35 cellular contexts compared by ENCODE assay signal in genomic region chr11:34647532-34647931, GRCh38. TPM values are rescaled to one million over a fixed set of nuclear protein-coding genes. Genes with fewer than 3 reads are reported as not detected.
DNase-seq lines count a peak whose midpoint lies in the region; FAIRE-seq and TF ChIP-seq lines count a peak whose summit lies in the region.
"Had no signal": no experiment of that assay in that cellular context is flagged by ENCODE, and none has a peak within 500 bp of the region (broad histone marks: within the 10 kb centered on the region; RNA-seq: fewer than 3 reads in every experiment).

No MANE protein-coding gene starts in this region.

- TF ChIP-seq POLR2A in prostate gland (IDR thresholded peaks at IDR 0.05), result no peak

- peaks cover 25% of the 10 kb centered on the region for H3K4me1 ChIP-seq in prostate gland (replicated peaks)
- H3K4me1 ChIP-seq: ascending aorta, left ventricle myocardium inferior had no signal

- CTCF ChIA-PET in Calu3 (lab: Charles Lee), result no interaction called here

- H3K27me3 ChIP-seq in prostate gland (replicated peaks; ENCODE audit: insufficient read depth), result no peaks in the 10 kb centered on the region
- H3K27me3 ChIP-seq: ascending aorta, SJSA1 had no signal

- no peaks in the 10 kb centered on the region for H3K9me3 ChIP-seq in prostate gland
- H3K9me3 ChIP-seq: ascending aorta, left ventricle myocardium inferior, SJSA1 had no signal

- H3K27ac ChIP-seq in epithelial cell of prostate (peak overlapping the region; percentile 99), prostate gland (peak overlapping the region; percentile 69 to 90)
- H3K27ac ChIP-seq: ascending aorta, coronary artery, HL-60, left ventricle myocardium inferior, SJSA1, WERI-Rb-1 had no signal

- BruUV-seq in Calu3 (replicated peaks; lab: Mats Ljungman, UMichigan), result no TSS peak

- DNase-seq in Calu3, result no peak
- no peak for DNase-seq in HFFc6
- DNase-seq in epithelial cell of prostate (ENCODE audit: low read depth, low spot score), result no peak
- DNase-seq in prostate gland (ENCODE audit: low spot score), result no peak
- no peak for DNase-seq in anterior cingulate cortex (lab: John Stamatoyannopoulos, UW)
- DNase-seq in stimulated activated CD4-positive, alpha-beta T cell treated with anti-CD3 and anti-CD28 coated beads, Interleukin-1b, Interleukin-23, amount 100 ng/mL, for 48 hours, result no peak
- no peak for DNase-seq in HTR-8/SVneo (ENCODE audit: insufficient read length, low spot score)
- DNase-seq: activated CD4-positive, alpha-beta T cell treated with anti-CD3 and anti-CD28 coated beads, Interleukin-2, amount 10 ng/mL, durations not matched to agents 24 days and 14 days; activated gamma-delta T cell treated with Interleukin-2 at 50 U/mL for 16 hours; activated naive CD8-positive, alpha-beta T cell treated with anti-CD3 and anti-CD28 coated beads, Interleukin-2, amount 10 ng/mL, durations not matched to agents 7 days and 5 days; activated T-cell treated with anti-CD3 and anti-CD28 coated beads, Interleukin-2, amount 50 U/mL, for 4 hours; caudate nucleus; CD4-positive, CD25-positive, alpha-beta regulatory T cell; effector CD8-positive, alpha-beta T cell; head of caudate nucleus; islet precursor cell; Karpas-422; left ventricle myocardium inferior; naive B cell; NCI-H1436 treated with DMSO at 0.1 percent for 48 hours; NCI-H345; NCI-H748 treated with DMSO at 0.1 percent for 48 hours; RPMI8226; stimulated activated CD4-positive, alpha-beta T cell treated with anti-CD3 and anti-CD28 coated beads, Interleukin-4, amount 100 ng/mL, for 24 hours; T1000; trophoblast cell; WERI-Rb-1 had no signal

- H3K9me3 Mint-ChIP-seq in Calu3 (ENCODE audit: low read depth, unreplicated experiment) (no peaks in the 10 kb centered on the region), HFFc6 (no peaks in the 10 kb centered on the region)
- H3K9me3 Mint-ChIP-seq: activated CD4-positive, alpha-beta T cell treated with anti-CD3 and anti-CD28 coated beads, Interleukin-2, amount 10 ng/mL, durations not matched to agents 24 days and 14 days; activated naive CD8-positive, alpha-beta T cell treated with anti-CD3 and anti-CD28 coated beads, Interleukin-2, amount 10 ng/mL, durations not matched to agents 7 days and 5 days; activated T-cell treated with anti-CD3 and anti-CD28 coated beads, Interleukin-2, amount 50 U/mL, for 4 hours had no signal

- FAIRE-seq in HTR-8/SVneo (lab: Jason Lieb, UNC), result no peak
- FAIRE-seq: D721Med, H54 had no signal

- peaks cover 94% of the 10 kb centered on the region for H3K4me1 Mint-ChIP-seq in Calu3 (ENCODE audit: low read depth, unreplicated experiment)
- peaks cover 74% of the 10 kb centered on the region for H3K4me1 Mint-ChIP-seq in HFFc6 (ENCODE audit: low read depth)

- H3K27me3 Mint-ChIP-seq in Calu3 (ENCODE audit: unreplicated experiment) (no peaks in the 10 kb centered on the region), HFFc6 (ENCODE audit: insufficient read depth) (peaks cover 3% of the 10 kb centered on the region)
- H3K27me3 Mint-ChIP-seq: naive B cell, progenitor cell of endocrine pancreas had no signal

- H3K36me3 ChIP-seq in prostate gland, result peaks cover 0 to 2% of the 10 kb centered on the region in 2 donors
- H3K36me3 ChIP-seq: ascending aorta, left ventricle myocardium inferior, SJSA1, WERI-Rb-1 had no signal

- peak overlapping the region; percentile 62 for H3K27ac Mint-ChIP-seq in Calu3 (ENCODE audit: unreplicated experiment)
- peak overlapping the region; percentile 71 for H3K27ac Mint-ChIP-seq in HFFc6
- H3K27ac Mint-ChIP-seq: activated CD4-positive, alpha-beta T cell treated with anti-CD3 and anti-CD28 coated beads, Interleukin-2, amount 10 ng/mL, durations not matched to agents 24 days and 14 days; activated naive CD8-positive, alpha-beta T cell treated with anti-CD3 and anti-CD28 coated beads, Interleukin-2, amount 10 ng/mL, durations not matched to agents 7 days and 5 days; naive B cell; progenitor cell of endocrine pancreas had no signal

- WGBS in prostate gland, result 76% methylated on average over 3 of the region's 3 CpGs

- H3K36me3 Mint-ChIP-seq in Calu3 (ENCODE audit: insufficient read depth, unreplicated experiment) (peaks cover 100% of the 10 kb centered on the region), HFFc6 (ENCODE audit: low read depth) (peaks cover 6% of the 10 kb centered on the region)
- H3K36me3 Mint-ChIP-seq: activated naive CD8-positive, alpha-beta T cell treated with anti-CD3 and anti-CD28 coated beads, Interleukin-2, amount 10 ng/mL, durations not matched to agents 7 days and 5 days; CD4-positive, CD25-positive, alpha-beta regulatory T cell; naive B cell had no signal

- intact Hi-C loops in Calu3 (cut with micrococcal nuclease; ENCODE audit: unreplicated experiment) (no loop called here), prostate gland (cut with DNase I) (no loop called here)

- H3K4me3 ChIP-seq in prostate gland, result no peak overlapping the region
- H3K4me3 ChIP-seq: ascending aorta, coronary artery, left ventricle myocardium inferior, SJSA1 had no signal

- no peak overlapping the region for H3K4me3 Mint-ChIP-seq in Calu3 (ENCODE audit: low read depth, unreplicated experiment)
- no peak overlapping the region for H3K4me3 Mint-ChIP-seq in HFFc6
- H3K4me3 Mint-ChIP-seq: activated CD4-positive, alpha-beta T cell treated with anti-CD3 and anti-CD28 coated beads, Interleukin-2, amount 10 ng/mL, durations not matched to agents 24 days and 14 days; activated naive CD8-positive, alpha-beta T cell treated with anti-CD3 and anti-CD28 coated beads, Interleukin-2, amount 10 ng/mL, durations not matched to agents 7 days and 5 days; activated T-cell treated with anti-CD3 and anti-CD28 coated beads, Interleukin-2, amount 50 U/mL, for 4 hours; CD4-positive, CD25-positive, alpha-beta regulatory T cell; naive B cell had no signal

- TF ChIP-seq CTCF in Calu3 (IDR thresholded peaks at IDR 0.05; ENCODE audit: unreplicated experiment), result no peak
- no peak for TF ChIP-seq CTCF in HFFc6 (IDR thresholded peaks at IDR 0.05)
- no peak for TF ChIP-seq CTCF in prostate gland (IDR thresholded peaks at IDR 0.05)

RNA-seq across cellular contexts. Expression of gene EHF, which starts 26.6 kb away (rescaled TPM):
- total RNA-seq in Calu3 (2022), result 286 and 299 TPM in 2 replicates
- under 1 TPM in 1 of 6 experiments, not detected in 5; 0.09 TPM for total RNA-seq in HFFc6 (2021; fragmentation: NEBNext Ultra II Directional; extraction: Animal tissue kit (Norgen Biotek cat#: 25700))
- total RNA-seq in prostate gland, result 100 to 1,000 TPM; 164 to 332 TPM
- total RNA-seq: activated CD4-positive, alpha-beta T cell treated with anti-CD3 and anti-CD28 coated beads, Interleukin-2, amount 10 ng/mL, durations not matched to agents 24 days and 14 days; activated naive CD8-positive, alpha-beta T cell treated with anti-CD3 and anti-CD28 coated beads, Interleukin-2, amount 10 ng/mL, durations not matched to agents 7 days and 5 days; ascending aorta; CD4-positive, CD25-positive, alpha-beta regulatory T cell; fibroblast of villous mesenchyme; SJSA1 had no signal

Comparison
In these comparisons a context has a peak if more than half of its experiments do, and no peak if none do; other contexts are left out.
1. RNA of gene EHF, which starts 26.6 kb away (total RNA-seq): 164 to 332 TPM in prostate gland and 286 to 299 TPM in Calu3; 0.09 TPM in HFFc6; every median in the first group is over 100 times any median in the second.